ENCODE assay signal across 9 cellular contexts in genomic region chr1:26283226-26283853, GRCh38. TPM values are rescaled to one million over a fixed set of nuclear protein-coding genes. Genes with fewer than 3 reads are reported as not detected.
DNase-seq lines count a peak whose midpoint lies in the region; ATAC-seq and TF ChIP-seq lines count a peak whose summit lies in the region.
"Had no signal": no experiment of that assay in that cellular context is flagged by ENCODE, and none has a peak within 500 bp of the region (broad histone marks: within the 10 kb centered on the region; RNA-seq: fewer than 3 reads in every experiment).

No MANE protein-coding gene starts in this region.

- no peaks in the 10 kb centered on the region for H3K9me3 ChIP-seq in CD8-positive, alpha-beta T cell (ENCODE audit: low read length)

- H3K27ac Mint-ChIP-seq in CD8-positive, alpha-beta T cell: peak overlapping the region; percentile 100
- H3K27ac Mint-ChIP-seq in dendritic cell treated with granulocyte-macrophage colony-stimulating factor and Interleukin-4, amounts not matched to agents 40 ng/mL and 50 ng/mL, for 4 days: peak overlapping the region; percentile 94
- H3K27ac Mint-ChIP-seq in progenitor cell of endocrine pancreas: peak overlapping the region; percentile 71

- in situ Hi-C loops in GM13977 (cut with MboI; ENCODE audit: low pct_unique_long_range_greater_than_20kb, low sequenced_read_pairs, unreplicated experiment): no loop called here

- H3K27ac ChIP-seq in CD8-positive, alpha-beta T cell (ENCODE audit: low read depth, low read length): peak overlapping the region; percentile 61
- peak overlapping the region; percentile 99 for H3K27ac ChIP-seq in RWPE1

- H3K27me3 Mint-ChIP-seq in CD8-positive, alpha-beta T cell (ENCODE audit: low read depth): no peaks in the 10 kb centered on the region
- H3K27me3 Mint-ChIP-seq in dendritic cell treated with granulocyte-macrophage colony-stimulating factor and Interleukin-4, amounts not matched to agents 40 ng/mL and 50 ng/mL, for 4 days: no peaks in the 10 kb centered on the region
- H3K27me3 Mint-ChIP-seq in progenitor cell of endocrine pancreas: no peaks in the 10 kb centered on the region

- peaks cover 89% of the 10 kb centered on the region for H3K4me1 Mint-ChIP-seq in CD8-positive, alpha-beta T cell (ENCODE audit: low read depth)
- H3K4me1 Mint-ChIP-seq in dendritic cell treated with granulocyte-macrophage colony-stimulating factor and Interleukin-4, amounts not matched to agents 40 ng/mL and 50 ng/mL, for 4 days (ENCODE audit: low read depth): peaks cover 91% of the 10 kb centered on the region
- H3K4me1 Mint-ChIP-seq in progenitor cell of endocrine pancreas (ENCODE audit: low read depth): peaks cover 19% of the 10 kb centered on the region

- peaks cover 92% of the 10 kb centered on the region for H3K4me1 ChIP-seq in CD8-positive, alpha-beta T cell (ENCODE audit: insufficient read depth, low read length)

- no peaks in the 10 kb centered on the region for H3K9me3 Mint-ChIP-seq in CD8-positive, alpha-beta T cell
- H3K9me3 Mint-ChIP-seq in dendritic cell treated with granulocyte-macrophage colony-stimulating factor and Interleukin-4, amounts not matched to agents 40 ng/mL and 50 ng/mL, for 4 days: no peaks in the 10 kb centered on the region
- no peaks in the 10 kb centered on the region for H3K9me3 Mint-ChIP-seq in progenitor cell of endocrine pancreas (ENCODE audit: low read depth)

- H3K36me3 Mint-ChIP-seq in CD8-positive, alpha-beta T cell: peaks cover 36% of the 10 kb centered on the region
- H3K36me3 Mint-ChIP-seq in dendritic cell treated with granulocyte-macrophage colony-stimulating factor and Interleukin-4, amounts not matched to agents 40 ng/mL and 50 ng/mL, for 4 days (ENCODE audit: low read depth): peaks cover 70% of the 10 kb centered on the region
- peaks cover 4% of the 10 kb centered on the region for H3K36me3 Mint-ChIP-seq in progenitor cell of endocrine pancreas (ENCODE audit: insufficient read depth)

- H3K4me3 Mint-ChIP-seq in CD8-positive, alpha-beta T cell: peak overlapping the region; percentile 72
- H3K4me3 Mint-ChIP-seq in dendritic cell treated with granulocyte-macrophage colony-stimulating factor and Interleukin-4, amounts not matched to agents 40 ng/mL and 50 ng/mL, for 4 days: peak overlapping the region; percentile 37
- H3K4me3 Mint-ChIP-seq in progenitor cell of endocrine pancreas (ENCODE audit: low read depth): no peak overlapping the region

- POLR2A ChIA-PET in CD8-positive, alpha-beta T cell (lab: Charles Lee): interaction anchor here (1.1 to 21.5 kb wide), 5 partner anchors 8 to 95 kb away, joined by 3 to 666 read pairs (median 19); partner anchors contain the start of genes CD52 and UBXN11
- POLR2A ChIA-PET in RWPE1 (lab: Yijun Ruan, JAX; ENCODE audit: low non-redundant PET): no interaction called here

- no peak overlapping the region for H3K4me3 ChIP-seq in CD8-positive, alpha-beta T cell (ENCODE audit: low read depth, low read length)

- CTCF ChIA-PET in CD8-positive, alpha-beta T cell (lab: Charles Lee): interaction anchor here (1.8 to 22.3 kb wide), 6 partner anchors 7 to 133 kb away, joined by 8 to 844 read pairs (median 20); partner anchors contain the start of genes CD52 and CEP85
- CTCF ChIA-PET in RWPE1 (lab: Yijun Ruan, JAX): interaction anchor here (0.9 kb wide), 1 partner anchor 133 kb away, joined by 3 read pairs; no protein-coding TSS in a partner anchor

- peaks cover 10% of the 10 kb centered on the region for H3K36me3 ChIP-seq in CD8-positive, alpha-beta T cell (ENCODE audit: insufficient read depth, low read length)

- no peak for TF ChIP-seq CTCF in CD8-positive, alpha-beta T cell (IDR thresholded peaks at IDR 0.05)
- TF ChIP-seq CTCF in RWPE1 (conservative IDR thresholded peaks at IDR 0.05; ENCODE audit: low read depth): no peak
- TF ChIP-seq CTCF in progenitor cell of endocrine pancreas (IDR thresholded peaks at IDR 0.05; ENCODE audit: unreplicated experiment): no peak
- TF ChIP-seq CTCF in GM13977 (IDR thresholded peaks at IDR 0.05; ENCODE audit: extremely low read depth, insufficient read depth, missing control alignments): no peak

- intact Hi-C loops in CD8-positive, alpha-beta T cell (cut with DNase I, micrococcal nuclease): no loop called here
- intact Hi-C loops in dendritic cell treated with granulocyte-macrophage colony-stimulating factor and Interleukin-4, amounts not matched to agents 40 ng/mL and 50 ng/mL, for 4 days (cut with micrococcal nuclease): no loop called here

- no peaks in the 10 kb centered on the region for H3K27me3 ChIP-seq in CD8-positive, alpha-beta T cell (ENCODE audit: insufficient read depth, low read length)

- ATAC-seq in CD8-positive, alpha-beta T cell: no peak
- ATAC-seq in GM18520 (IDR thresholded peaks at IDR 0.05; ENCODE audit: unreplicated experiment): no peak
- ATAC-seq: right cardiac atrium had no signal

- DNase-seq in CD8-positive, alpha-beta T cell: no peak
- DNase-seq in RWPE1 (ENCODE audit: low spot score) (no peak), progenitor cell of endocrine pancreas (ENCODE audit: low spot score, unreplicated experiment) (no peak), NCI-H1436 (lab: John Stamatoyannopoulos, UW) (no peak), ecto neural progenitor cell (ENCODE audit: low spot score) (no peak), GM13977 (ENCODE audit: low spot score) (no peak)

RNA-seq across cellular contexts. Expression of gene SH3BGRL3, which starts 3.5 kb away (rescaled TPM):
- total RNA-seq in CD8-positive, alpha-beta T cell: 100 to 1,000 TPM; 187 to 191 TPM
- 63.8 and 66.6 TPM in 2 replicates for total RNA-seq in progenitor cell of endocrine pancreas

RNA-seq across cellular contexts. Expression of gene UBXN11, which starts 23.1 kb away (rescaled TPM):
- 10 to 100 TPM; 28.6 to 33.8 TPM for total RNA-seq in CD8-positive, alpha-beta T cell
- 47.8 and 48.9 TPM in 2 replicates for total RNA-seq in progenitor cell of endocrine pancreas

RNA-seq across cellular contexts. Expression of gene CD52, which starts 34.4 kb away (rescaled TPM):
- 100 to 1,000 TPM; 285 to 289 TPM for total RNA-seq in CD8-positive, alpha-beta T cell
- total RNA-seq in progenitor cell of endocrine pancreas: 0.89 and 1.8 TPM in 2 replicates

RNA-seq across cellular contexts. Expression of gene CEP85, which starts 49.3 kb away (rescaled TPM):
- total RNA-seq in CD8-positive, alpha-beta T cell: 1 to 10 TPM; 7.1 TPM
- total RNA-seq in progenitor cell of endocrine pancreas: 20.8 and 21.3 TPM in 2 replicates

Comparison
In these comparisons a context has a peak if more than half of its experiments do, and no peak if none do; other contexts are left out.
1. RNA of gene CD52, which starts 34.4 kb away (total RNA-seq): 285 to 289 TPM in CD8-positive, alpha-beta T cell; 0.89 to 1.8 TPM in progenitor cell of endocrine pancreas; every median in the first group is over 100 times any median in the second.
2. Peak in every context shown above with its lines, with median percentiles within 50 percentile points of each other: H3K27ac Mint-ChIP-seq.